Comparison of ENCODE assay signal across 8 cellular contexts in genomic region chr1:167936068-167936929, GRCh38. TPM values are rescaled to one million over a fixed set of nuclear protein-coding genes. Genes with fewer than 3 reads are reported as not detected.
A peak's percentile ranks its signal among the peaks of the same experiment; 100 is the strongest.
DNase-seq lines count a peak whose midpoint lies in the region; ATAC-seq and TF ChIP-seq lines count a peak whose summit lies in the region.

Gene DCAF6, plus strand, starts transcription at chr1:167936683. Its CDS starts 229 bp downstream, at chr1:167936912.

- TF ChIP-seq CTCF in PC-3 (conservative IDR thresholded peaks at IDR 0.05; ENCODE audit: low read depth, low read length) (no peak), mucosa of descending colon (IDR thresholded peaks at IDR 0.05) (no peak)

- intact Hi-C loops in PC-3 (cut with micrococcal nuclease), result loop anchor here (1.0 to 5.0 kb wide), 5 partner anchors 146 to 714 kb away; partner anchors contain the start of genes MPZL1, POU2F1 and TIPRL
- intact Hi-C loops in mucosa of descending colon (cut with DNase I, micrococcal nuclease), result no loop called here

- H3K36me3 ChIP-seq in PC-3 (ENCODE audit: low read depth, low read length) (no peaks in the 10 kb centered on the region), mucosa of descending colon (ENCODE audit: low read depth) (no peaks in the 10 kb centered on the region)

- H3K4me2 ChIP-seq in PC-3 (ENCODE audit: low read length), result peak within 1 kb of the TSS; percentile 91

- CTCF ChIA-PET in PC-3 (lab: Charles Lee), result interaction anchor here (4.6 kb wide), 1 partner anchor 146 kb away, joined by 25 read pairs; no protein-coding TSS in a partner anchor

- H3K27ac ChIP-seq in PC-3 (ENCODE audit: low read length), result peak within 1 kb of the TSS; percentile 88
- peak within 1 kb of the TSS; percentile 90 for H3K27ac ChIP-seq in epithelial cell of prostate

- H3K79me2 ChIP-seq in PC-3 (ENCODE audit: low read length), result peaks cover 83% of the 10 kb centered on the region

- peak within 1 kb of the TSS; percentile 92 for H3K9ac ChIP-seq in PC-3 (ENCODE audit: low read length)

- TF ChIP-seq EP300 in Ishikawa (IDR thresholded peaks at IDR 0.05; ENCODE audit: borderline replicate concordance), result no peak

- H4K20me1 ChIP-seq in PC-3 (ENCODE audit: low read length), result no peaks in the 10 kb centered on the region

- ATAC-seq in GM21576 (IDR thresholded peaks at IDR 0.05; ENCODE audit: unreplicated experiment) (peak; percentile 70), PC-3 (peak; percentile 71), mucosa of descending colon (peak; percentile 91)

- no peaks in the 10 kb centered on the region for H3F3A ChIP-seq in PC-3 (ENCODE audit: low read length, unreplicated experiment)

- peak within 1 kb of the TSS; percentile 87 for H2AFZ ChIP-seq in PC-3 (ENCODE audit: low read length)

- DNase-seq in DMS114 treated with DMSO at 0.1 percent for 48 hours (lab: John Stamatoyannopoulos, UW; ENCODE audit: unreplicated experiment), result peak; percentile 93
- peak; percentile 100 for DNase-seq in PC-3
- peak; percentile 94 for DNase-seq in activated T-cell treated with anti-CD3 and anti-CD28 coated beads for 48 hours (ENCODE audit: low read depth)
- peak; percentile 93 for DNase-seq in epithelial cell of prostate (ENCODE audit: low read depth, low spot score)
- DNase-seq in mucosa of descending colon, result peak; percentile 96 to 98 (median 98)
- DNase-seq in stimulated activated CD8-positive, alpha-beta memory T cell treated with anti-CD3 and anti-CD28 coated beads, Interleukin-4, amount 100 ng/mL, for 24 hours (ENCODE audit: low read depth), result peak; percentile 91

- no TSS peak for BruUV-seq in PC-3 (replicated peaks; lab: Mats Ljungman, UMichigan)

- peaks cover 22% of the 10 kb centered on the region for H3K4me1 ChIP-seq in PC-3 (ENCODE audit: insufficient read depth, low read length)
- H3K4me1 ChIP-seq in mucosa of descending colon (ENCODE audit: low read depth), result peaks cover 31% of the 10 kb centered on the region

- H3K27me3 ChIP-seq in PC-3 (ENCODE audit: low read length), result no peaks in the 10 kb centered on the region

- H3K4me3 ChIP-seq in PC-3 (ENCODE audit: low read length) (peak within 1 kb of the TSS; percentile 79), mucosa of descending colon (peak within 1 kb of the TSS; percentile 97)

- TF ChIP-seq RAD21 in Ishikawa (IDR thresholded peaks at IDR 0.05; ENCODE audit: low read depth), result no peak

- no peaks in the 10 kb centered on the region for H3K9me3 ChIP-seq in PC-3 (ENCODE audit: low read length)
- no peaks in the 10 kb centered on the region for H3K9me3 ChIP-seq in mucosa of descending colon

- H3K9me2 ChIP-seq in PC-3 (replicated peaks; ENCODE audit: low read length), result no peaks in the 10 kb centered on the region

- POLR2A ChIA-PET in PC-3 (lab: Charles Lee; ENCODE audit: unreplicated experiment), result interaction anchor here (0.6 to 1.5 kb wide), 3 partner anchors 116 to 382 kb away, joined by 3 to 7 read pairs (median 3); partner anchors contain the start of gene CREG1

TF ChIP-seq in Ishikawa, 13 proteins besides CTCF, POLR2A, EP300 and RAD21:
- TF ChIP-seq REST (IDR thresholded peaks at IDR 0.05; ENCODE audit: low read depth) (no peak), TAF1 (IDR thresholded peaks at IDR 0.05; ENCODE audit: low read depth) (peak; percentile 79), EGR1 (IDR thresholded peaks at IDR 0.05) (peak; percentile 54), CEBPB (IDR thresholded peaks at IDR 0.05) (no peak), TEAD4 (IDR thresholded peaks at IDR 0.05) (no peak), USF1 (IDR thresholded peaks at IDR 0.05) (no peak), NFIC (IDR thresholded peaks at IDR 0.05) (no peak; the same call in 1 of the 2 replicates), YY1 (IDR thresholded peaks at IDR 0.05; ENCODE audit: low read depth) (peak; percentile 97), TCF12 (IDR thresholded peaks at IDR 0.05; ENCODE audit: low read depth) (peak; percentile 11; the same call in 1 of the 2 replicates), CREB1 (IDR thresholded peaks at IDR 0.05; ENCODE audit: low read depth) (no peak), MAX (IDR thresholded peaks at IDR 0.05) (0 out of 2 replicates have a peak, but pooled peaks have one; percentile 5), ZBTB7A (IDR thresholded peaks at IDR 0.05; ENCODE audit: low read depth) (0 out of 2 replicates have a peak, but pooled peaks have one; percentile 37), FOXM1 (IDR thresholded peaks at IDR 0.05; ENCODE audit: borderline replicate concordance, low read depth) (no peak)

RNA-seq across cellular contexts. Expression of gene DCAF6, which starts in this region (rescaled TPM):
- total RNA-seq in PC-3 (2014; rRNA removed) (29.1 and 52.2 TPM in 2 replicates), mucosa of descending colon (10 to 100 TPM; 57.1 to 71.7 (median 62.2) TPM)

Comparison
In these comparisons a context has a peak if more than half of its experiments do, and no peak if none do; other contexts are left out.
1. Peak in every context shown above with its lines: DNase-seq, ATAC-seq, H3K4me3 ChIP-seq and H3K27ac ChIP-seq.